Comparison of ENCODE assay signal across 25 cellular contexts in the genomic region with DNA sequence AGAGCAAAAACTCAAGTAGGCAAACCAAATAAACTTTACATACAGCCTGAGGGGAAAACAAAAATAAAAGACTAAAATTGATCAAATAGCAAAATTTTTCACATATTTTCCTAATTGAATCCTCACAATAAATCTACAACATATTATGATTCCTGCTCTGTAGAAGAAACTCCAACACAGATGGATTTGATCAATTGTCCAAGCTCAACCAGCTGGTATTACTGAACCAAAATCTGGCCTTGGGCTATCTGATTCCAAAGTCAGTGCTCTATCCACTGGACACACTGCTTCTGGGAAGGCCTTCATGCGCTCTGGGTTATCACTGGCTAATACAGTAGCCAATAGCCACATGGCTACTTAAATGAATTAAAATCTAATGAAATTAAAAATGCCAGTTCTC.
"Had no signal": no experiment of that assay in that cellular context is flagged by ENCODE, and none has a peak within 500 bp of the region (broad histone marks: within the 10 kb centered on the region; RNA-seq: fewer than 3 reads in every experiment).

No MANE protein-coding gene starts in this region.

- H3K4me3 Mint-ChIP-seq: natural killer cell treated with Interleukin-12 subunit alpha and Interleukin-12 subunit beta and Interleukin-15 and Interleukin-18, amount 100 ng/mL, for 72 hours; stimulated activated effector memory CD8-positive, alpha-beta T cell treated with anti-CD3 and anti-CD28 coated beads, Interleukin-12 subunit alpha, Interleukin-12 subunit beta, amount 100 ng/mL, for 72 hours had no signal

- H3K9me3 Mint-ChIP-seq: natural killer cell treated with Interleukin-12 subunit alpha and Interleukin-12 subunit beta and Interleukin-15 and Interleukin-18, amount 100 ng/mL, for 72 hours; stimulated activated effector memory CD8-positive, alpha-beta T cell treated with anti-CD3 and anti-CD28 coated beads, Interleukin-12 subunit alpha, Interleukin-12 subunit beta, amount 100 ng/mL, for 72 hours had no signal

- H3K27ac ChIP-seq: heart left ventricle, pancreas, suprapubic skin, tibial artery, upper lobe of left lung, uterus had no signal

- H3K27me3 Mint-ChIP-seq: natural killer cell treated with Interleukin-12 subunit alpha and Interleukin-12 subunit beta and Interleukin-15 and Interleukin-18, amount 100 ng/mL, for 72 hours; progenitor cell of endocrine pancreas had no signal

- DNase-seq: effector memory CD4-positive, alpha-beta T cell; heart left ventricle; hippocampal formation; left colon; left ventricle myocardium superior; mesenchymal stem cell; midbrain; occipital lobe; pancreas; right cardiac atrium; stimulated activated CD4-positive, alpha-beta T cell treated with anti-CD3 and anti-CD28 coated beads, Interleukin-4, amount 100 ng/mL, for 1 hour; stimulated activated CD8-positive, alpha-beta memory T cell treated with anti-CD3 and anti-CD28 coated beads, Interleukin-4, amount 100 ng/mL, for 48 hours; stimulated activated naive CD8-positive, alpha-beta T cell treated with anti-CD3 and anti-CD28 coated beads, Interleukin-15, Interleukin-2, amounts not matched to agents 100 U/mL and 50 U/mL, for 24 hours; tibial artery; upper lobe of left lung; uterus had no signal

- H3K9me3 ChIP-seq: heart left ventricle, pancreas, suprapubic skin, tibial artery, upper lobe of left lung, uterus had no signal

- ATAC-seq: esophagus mucosa; heart left ventricle; left colon; left ventricle myocardium superior; natural killer cell treated with Interleukin-12 subunit alpha and Interleukin-12 subunit beta and Interleukin-15 and Interleukin-18, amount 100 ng/mL, for 72 hours; pancreas; right cardiac atrium; stimulated activated effector memory CD8-positive, alpha-beta T cell treated with anti-CD3 and anti-CD28 coated beads, Interleukin-12 subunit alpha, Interleukin-12 subunit beta, amount 100 ng/mL, for 72 hours; stimulated activated naive CD8-positive, alpha-beta T cell treated with anti-CD3 and anti-CD28 coated beads, Interleukin-15, Interleukin-2, amounts not matched to agents 100 U/mL and 50 U/mL, for 24 hours had no signal

- FAIRE-seq: endometrium, frontal cortex, pancreas had no signal

- H3K4me1 ChIP-seq: tibial artery, upper lobe of left lung, uterus had no signal

- H3K36me3 ChIP-seq: pancreas, uterus had no signal

- H3K27ac Mint-ChIP-seq: natural killer cell treated with Interleukin-12 subunit alpha and Interleukin-12 subunit beta and Interleukin-15 and Interleukin-18, amount 100 ng/mL, for 72 hours; progenitor cell of endocrine pancreas; stimulated activated effector memory CD8-positive, alpha-beta T cell treated with anti-CD3 and anti-CD28 coated beads, Interleukin-12 subunit alpha, Interleukin-12 subunit beta, amount 100 ng/mL, for 72 hours had no signal

- H3K4me3 ChIP-seq: heart left ventricle, lung, pancreas, smooth muscle cell, suprapubic skin, tibial artery, upper lobe of left lung, uterus had no signal

- H3K27me3 ChIP-seq: heart left ventricle, pancreas, suprapubic skin, tibial artery, upper lobe of left lung, uterus had no signal
